8 cellular contexts compared by ENCODE assay signal in genomic region chr2:217162533-217162932, GRCh38.
DNase-seq lines count a peak whose midpoint lies in the region; ATAC-seq and TF ChIP-seq lines count a peak whose summit lies in the region.

No MANE protein-coding gene starts in this region.

- H3K36me3 Mint-ChIP-seq in activated T-helper 17 cell treated with anti-CD3 and anti-CD28 coated beads, Interleukin-2, amount 50 U/mL, for 72 hours (ENCODE audit: low read depth) = no peaks in the 10 kb centered on the region

- peaks cover 5% of the 10 kb centered on the region for H3K9me3 Mint-ChIP-seq in activated T-helper 17 cell treated with anti-CD3 and anti-CD28 coated beads, Interleukin-2, amount 50 U/mL, for 72 hours

- H3K4me1 ChIP-seq in esophagus squamous epithelium = peaks cover 0 to 6% (median 0%) of the 10 kb centered on the region in 3 donors

- no peaks in the 10 kb centered on the region for H3K4me1 Mint-ChIP-seq in activated T-helper 17 cell treated with anti-CD3 and anti-CD28 coated beads, Interleukin-2, amount 50 U/mL, for 72 hours

- no peak for TF ChIP-seq CTCF in esophagus squamous epithelium (IDR thresholded peaks at IDR 0.05)

- H3K36me3 ChIP-seq in esophagus squamous epithelium = no peaks in the 10 kb centered on the region

- H3K27me3 ChIP-seq in esophagus squamous epithelium = peaks cover 0 to 14% (median 0%) of the 10 kb centered on the region in 4 donors

- no peak overlapping the region for H3K27ac Mint-ChIP-seq in activated T-helper 17 cell treated with anti-CD3 and anti-CD28 coated beads, Interleukin-2, amount 50 U/mL, for 72 hours

- intact Hi-C loops in esophagus squamous epithelium (cut with DNase I) = no loop called here
- intact Hi-C loops in Right ventricle myocardium inferior (cut with DNase I) = loop anchor here (10.0 kb wide), 1 partner anchor 552 kb away; no protein-coding TSS in a partner anchor

- no peak overlapping the region for H3K27ac ChIP-seq in esophagus squamous epithelium

- H3K27me3 Mint-ChIP-seq in activated T-helper 17 cell treated with anti-CD3 and anti-CD28 coated beads, Interleukin-2, amount 50 U/mL, for 72 hours = peaks cover 20% of the 10 kb centered on the region

- DNase-seq in Daoy (ENCODE audit: low read depth) (peak; percentile 89), NCI-H146 (lab: John Stamatoyannopoulos, UW) (peak; percentile 65), midbrain (lab: John Stamatoyannopoulos, UW) (peak; percentile 61), esophagus squamous epithelium (lab: John Stamatoyannopoulos, UW) (no peak), Right ventricle myocardium inferior (ENCODE audit: missing footprints) (no peak)

- 61 to 78% methylated on average over 7 to 9 of the region's 9 CpGs for WGBS in esophagus squamous epithelium, 2 donors

- H3K4me3 ChIP-seq in esophagus squamous epithelium = no peak overlapping the region

- no peak overlapping the region for H3K4me3 Mint-ChIP-seq in activated T-helper 17 cell treated with anti-CD3 and anti-CD28 coated beads, Interleukin-2, amount 50 U/mL, for 72 hours

- no peak for TF ChIP-seq POLR2A in esophagus squamous epithelium (IDR thresholded peaks at IDR 0.05)

- peak; percentile 18 for ATAC-seq in activated T-helper 17 cell treated with anti-CD3 and anti-CD28 coated beads, Interleukin-2, amount 50 U/mL, for 72 hours (replicated peaks)
- no peak for ATAC-seq in GM19463 (IDR thresholded peaks at IDR 0.05; ENCODE audit: unreplicated experiment)
- no peak for ATAC-seq in GM21717 (IDR thresholded peaks at IDR 0.05; ENCODE audit: unreplicated experiment)
- no peak for ATAC-seq in Right ventricle myocardium inferior

- H3K9me3 ChIP-seq in esophagus squamous epithelium = no peaks in the 10 kb centered on the region

Comparison
In these comparisons a context has a peak if more than half of its experiments do, and no peak if none do; other contexts are left out.
1. DNase-seq: peak in Daoy (single experiment), NCI-H146 (single experiment) and midbrain (single experiment); none in esophagus squamous epithelium (single experiment) and Right ventricle myocardium inferior (single experiment).